15 cellular contexts compared by ENCODE assay signal in the genomic region with DNA sequence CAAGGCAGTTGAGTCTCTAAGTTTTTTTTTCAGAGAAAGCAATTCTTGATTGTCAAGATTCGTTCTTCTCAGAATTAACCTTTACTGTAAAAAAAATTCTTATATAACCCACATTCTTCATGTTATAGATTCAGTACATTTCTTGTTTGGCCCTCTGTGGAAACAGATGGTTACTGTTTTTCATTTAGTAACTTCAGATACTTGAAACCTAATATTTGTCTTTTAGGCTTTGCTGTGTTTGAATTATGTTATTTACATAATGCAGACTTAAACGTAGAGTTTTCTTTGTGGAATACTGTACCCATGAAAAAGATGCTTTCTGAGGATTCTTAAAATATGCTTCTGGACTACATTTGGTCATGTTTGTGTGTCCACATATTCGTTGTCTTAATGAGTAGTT. TPM values are rescaled to one million over a fixed set of nuclear protein-coding genes. Genes with fewer than 3 reads are reported as not detected.
DNase-seq lines count a peak whose midpoint lies in the region; ATAC-seq, FAIRE-seq and TF ChIP-seq lines count a peak whose summit lies in the region.
"Had no signal": no experiment of that assay in that cellular context is flagged by ENCODE, and none has a peak within 500 bp of the region (broad histone marks: within the 10 kb centered on the region; RNA-seq: fewer than 3 reads in every experiment).

No MANE protein-coding gene starts in this region.

- H3K79me2 ChIP-seq in GM23248 (ENCODE audit: insufficient read depth) (peaks cover 55% of the 10 kb centered on the region), astrocyte (ENCODE audit: insufficient read depth, low read length) (peaks cover 64% of the 10 kb centered on the region)

- no peak for TF ChIP-seq CTCF in astrocyte (IDR thresholded peaks at IDR 0.05; ENCODE audit: insufficient read depth, low read depth, low read length)
- TF ChIP-seq CTCF in neutrophil (IDR thresholded peaks at IDR 0.05): no peak
- TF ChIP-seq CTCF in progenitor cell of endocrine pancreas (IDR thresholded peaks at IDR 0.05; ENCODE audit: unreplicated experiment): no peak

- no peaks in the 10 kb centered on the region for H3K9me3 ChIP-seq in GM23248 (ENCODE audit: low read depth)
- H3K9me3 ChIP-seq in astrocyte (ENCODE audit: insufficient read depth, low read depth, low read length): no peaks in the 10 kb centered on the region
- no peaks in the 10 kb centered on the region for H3K9me3 ChIP-seq in neutrophil

- H3K36me3 ChIP-seq in GM23248 (ENCODE audit: low read depth) (no peaks in the 10 kb centered on the region), astrocyte (ENCODE audit: insufficient read depth, low read length) (no peaks in the 10 kb centered on the region), neutrophil (no peaks in the 10 kb centered on the region)

- H3K4me1 ChIP-seq in GM23248 (ENCODE audit: insufficient read depth) (peaks cover 12% of the 10 kb centered on the region), astrocyte (ENCODE audit: insufficient read depth, low read length) (no peaks in the 10 kb centered on the region), neutrophil (ENCODE audit: control insufficient read depth in 1 of 2, insufficient read depth in 1 of 2, low read depth in 1 of 2, low read length in 1 of 2) (peaks cover 73 to 87% of the 10 kb centered on the region in 2 experiments)

- H3K9me3 Mint-ChIP-seq in activated T-cell treated with anti-CD3 and anti-CD28 coated beads, Interleukin-2, amount 50 U/mL, for 72 hours: no peaks in the 10 kb centered on the region
- H3K9me3 Mint-ChIP-seq in activated T-cell treated with anti-CD3 and anti-CD28 coated beads, Interleukin-2, amount 50 U/mL, for 4 hours: no peaks in the 10 kb centered on the region
- no peaks in the 10 kb centered on the region for H3K9me3 Mint-ChIP-seq in astrocyte (ENCODE audit: unreplicated experiment)
- H3K9me3 Mint-ChIP-seq in progenitor cell of endocrine pancreas (ENCODE audit: low read depth): no peaks in the 10 kb centered on the region
- H3K9me3 Mint-ChIP-seq: CD4-positive, CD25-positive, alpha-beta regulatory T cell; GM23338 had no signal

- no peaks in the 10 kb centered on the region for H3K36me3 Mint-ChIP-seq in activated T-cell treated with anti-CD3 and anti-CD28 coated beads, Interleukin-2, amount 50 U/mL, for 72 hours (ENCODE audit: insufficient read depth in 2 of 2)
- H3K36me3 Mint-ChIP-seq in activated T-cell treated with anti-CD3 and anti-CD28 coated beads, Interleukin-2, amount 50 U/mL, for 4 hours (ENCODE audit: insufficient read depth): peaks cover 5% of the 10 kb centered on the region
- H3K36me3 Mint-ChIP-seq in astrocyte (ENCODE audit: low read depth, unreplicated experiment): peaks cover 5% of the 10 kb centered on the region
- H3K36me3 Mint-ChIP-seq in progenitor cell of endocrine pancreas (ENCODE audit: insufficient read depth): peaks cover 5% of the 10 kb centered on the region

- H3F3A ChIP-seq in GM23248 (ENCODE audit: insufficient read depth): no peaks in the 10 kb centered on the region

- peak overlapping the region; percentile 83 for H3K27ac Mint-ChIP-seq in activated T-cell treated with anti-CD3 and anti-CD28 coated beads, Interleukin-2, amount 50 U/mL, for 72 hours
- H3K27ac Mint-ChIP-seq in astrocyte (ENCODE audit: unreplicated experiment) (no peak overlapping the region), progenitor cell of endocrine pancreas (no peak overlapping the region)
- H3K27ac Mint-ChIP-seq: GM23338 had no signal

- in situ Hi-C loops in GM23248 (cut with MboI): no loop called here

- H3K9me2 ChIP-seq in GM23248 (ENCODE audit: insufficient read depth): no peaks in the 10 kb centered on the region

- H4K20me1 ChIP-seq in GM23248 (ENCODE audit: insufficient read depth): no peaks in the 10 kb centered on the region
- peaks cover 29% of the 10 kb centered on the region for H4K20me1 ChIP-seq in astrocyte (ENCODE audit: insufficient read depth, low read length)

- no peak overlapping the region for H3K4me3 Mint-ChIP-seq in activated T-cell treated with anti-CD3 and anti-CD28 coated beads, Interleukin-2, amount 50 U/mL, for 72 hours
- H3K4me3 Mint-ChIP-seq in activated T-cell treated with anti-CD3 and anti-CD28 coated beads, Interleukin-2, amount 50 U/mL, for 4 hours: no peak overlapping the region
- H3K4me3 Mint-ChIP-seq in astrocyte (ENCODE audit: unreplicated experiment) (no peak overlapping the region), progenitor cell of endocrine pancreas (ENCODE audit: low read depth) (no peak overlapping the region)
- H3K4me3 Mint-ChIP-seq: GM23338 had no signal

- H3K4me2 ChIP-seq in GM23248 (ENCODE audit: unreplicated experiment): peak overlapping the region; percentile 56
- H3K4me2 ChIP-seq in astrocyte (ENCODE audit: low read length): no peak overlapping the region
- H3K4me2 ChIP-seq: GM23338 had no signal

- no peak for DNase-seq in activated T-cell treated with anti-CD3 and anti-CD28 coated beads, Interleukin-2, amount 50 U/mL, for 72 hours
- DNase-seq in activated T-cell treated with anti-CD3 and anti-CD28 coated beads, Interleukin-2, amount 50 U/mL, for 4 hours: no peak
- DNase-seq in GM23248 (no peak), astrocyte (ENCODE audit: low read depth) (no peak), progenitor cell of endocrine pancreas (ENCODE audit: low spot score, unreplicated experiment) (no peak), medulla oblongata (ENCODE audit: extremely low spot score) (no peak), NCI-H187 (lab: John Stamatoyannopoulos, UW) (no peak)
- DNase-seq: CD4-positive, CD25-positive, alpha-beta regulatory T cell; Karpas-422; NCI-H1105 treated with DMSO at 0.1 percent for 48 hours; NCI-H187 treated with DMSO at 0.1 percent for 48 hours; NCI-H510A treated with DMSO at 0.1 percent for 48 hours; SHP77 treated with DMSO at 0.1 percent for 48 hours had no signal

- H3K27me3 Mint-ChIP-seq in activated T-cell treated with anti-CD3 and anti-CD28 coated beads, Interleukin-2, amount 50 U/mL, for 72 hours (ENCODE audit: low read depth): no peaks in the 10 kb centered on the region
- H3K27me3 Mint-ChIP-seq in activated T-cell treated with anti-CD3 and anti-CD28 coated beads, Interleukin-2, amount 50 U/mL, for 4 hours (ENCODE audit: low read depth): no peaks in the 10 kb centered on the region
- H3K27me3 Mint-ChIP-seq in astrocyte (ENCODE audit: low read depth, unreplicated experiment) (no peaks in the 10 kb centered on the region), progenitor cell of endocrine pancreas (no peaks in the 10 kb centered on the region)
- H3K27me3 Mint-ChIP-seq: CD4-positive, CD25-positive, alpha-beta regulatory T cell had no signal

- peak overlapping the region; percentile 56 for H3K27ac ChIP-seq in GM23248
- H3K27ac ChIP-seq in astrocyte (ENCODE audit: low read depth, low read length): no peak overlapping the region
- peak overlapping the region; percentile 77 for H3K27ac ChIP-seq in neutrophil

- no peaks in the 10 kb centered on the region for H3K27me3 ChIP-seq in GM23248 (replicated peaks; ENCODE audit: insufficient read depth)
- no peaks in the 10 kb centered on the region for H3K27me3 ChIP-seq in astrocyte (ENCODE audit: insufficient read depth, low read length)
- no peaks in the 10 kb centered on the region for H3K27me3 ChIP-seq in neutrophil

- no peak overlapping the region for H3K4me3 ChIP-seq in GM23248
- no peak overlapping the region for H3K4me3 ChIP-seq in astrocyte (ENCODE audit: insufficient read depth, low read depth, low read length)
- no peak overlapping the region for H3K4me3 ChIP-seq in neutrophil (ENCODE audit: low read depth in 1 of 2, low read length in 1 of 2)
- H3K4me3 ChIP-seq: GM23338 had no signal

- 44% methylated on average over 3 of the region's 3 CpGs for WGBS in GM23248 (ENCODE audit: low coverage in 1 of 2, low lambda C conversion rate in 2 of 2, missing lambda C conversion rate in 2 of 2), 2 experiments

- ATAC-seq in activated T-cell treated with anti-CD3 and anti-CD28 coated beads, Interleukin-2, amount 50 U/mL, for 72 hours (replicated peaks in 1 of 2): no peak
- ATAC-seq in activated T-cell treated with anti-CD3 and anti-CD28 coated beads, Interleukin-2, amount 50 U/mL, for 4 hours: no peak
- ATAC-seq: GM23338 had no signal

- H3K4me1 Mint-ChIP-seq in activated T-cell treated with anti-CD3 and anti-CD28 coated beads, Interleukin-2, amount 50 U/mL, for 72 hours (ENCODE audit: low read depth): peaks cover 45% of the 10 kb centered on the region
- H3K4me1 Mint-ChIP-seq in activated T-cell treated with anti-CD3 and anti-CD28 coated beads, Interleukin-2, amount 50 U/mL, for 4 hours (ENCODE audit: low read depth): peaks cover 77% of the 10 kb centered on the region
- peaks cover 17% of the 10 kb centered on the region for H3K4me1 Mint-ChIP-seq in astrocyte (ENCODE audit: low read depth, unreplicated experiment)
- H3K4me1 Mint-ChIP-seq in progenitor cell of endocrine pancreas (ENCODE audit: low read depth): peaks cover 14% of the 10 kb centered on the region

- H3K9ac ChIP-seq in GM23248: peak overlapping the region; percentile 40
- H3K9ac ChIP-seq in astrocyte (ENCODE audit: low read length): no peak overlapping the region

- peak; percentile 49 for FAIRE-seq in astrocyte (lab: Jason Lieb, UNC)

- H2AFZ ChIP-seq in GM23248: peak overlapping the region; percentile 4
- H2AFZ ChIP-seq in astrocyte (ENCODE audit: low read depth, low read length): no peak overlapping the region
- H2AFZ ChIP-seq: GM23338 had no signal

RNA-seq across cellular contexts. Expression of gene EML4, which starts 48.2 kb away (rescaled TPM):
- 10 to 100 TPM; 79.2 to 82.2 TPM for total RNA-seq in activated T-cell treated with anti-CD3 and anti-CD28 coated beads, Interleukin-2, amount 50 U/mL, for 72 hours
- total RNA-seq in activated T-cell treated with anti-CD3 and anti-CD28 coated beads, Interleukin-2, amount 50 U/mL, for 4 hours: 10 to 100 TPM; 57.1 to 60.0 (median 58.2) TPM
- 19.3 and 21.8 TPM in 2 replicates for total RNA-seq in GM23248 (2014; rRNA removed; shearing (Covaris generic))
- 21.0 and 21.7 TPM in 2 replicates for polyA plus RNA-seq in GM23248 (2016; fragmentation: Nextera tagmentation; extraction: Ambion mirVana)
- total RNA-seq in astrocyte: 68.2 and 71.9 TPM in 2 replicates
- 75.7 and 79.1 TPM in 2 replicates for total RNA-seq in progenitor cell of endocrine pancreas
